ENCODE assay signal across 8 cellular contexts in the genomic region with DNA sequence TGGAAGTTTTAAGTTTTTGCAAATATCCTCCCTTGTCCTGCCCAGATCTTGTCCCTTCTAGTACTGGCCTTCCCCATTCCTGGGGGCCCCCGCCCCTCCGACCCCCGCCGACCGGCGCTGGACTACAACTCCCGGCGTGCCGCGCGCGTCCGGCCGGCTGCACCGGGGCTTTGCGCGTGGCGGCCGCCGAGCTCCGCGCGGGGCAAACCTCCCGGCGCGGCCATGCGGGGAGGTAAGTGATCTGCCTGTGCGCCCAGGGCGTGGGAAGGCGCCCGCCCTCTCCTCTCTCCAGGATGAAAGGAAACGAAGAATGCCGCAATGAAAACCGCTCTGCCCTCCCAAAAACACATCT. TPM values are rescaled to one million over a fixed set of nuclear protein-coding genes. Genes with fewer than 3 reads are reported as not detected.
DNase-seq lines count a peak whose midpoint lies in the region; ATAC-seq and TF ChIP-seq lines count a peak whose summit lies in the region.

No MANE protein-coding gene starts in this region.

- in situ Hi-C loops in G401 (cut with HindIII; ENCODE audit: low sequenced_read_pairs) (no loop called here), astrocyte of the cerebellum (cut with HindIII; ENCODE audit: low sequenced_read_pairs) (no loop called here)

- no peak for TF ChIP-seq CTCF in astrocyte of the cerebellum (IDR thresholded peaks at IDR 0.05; ENCODE audit: low read depth, low read length, missing control alignments)

- DNase-seq in G401 (ENCODE audit: low spot score) (peak; percentile 56), HS-27A (ENCODE audit: low read depth) (peak; percentile 19), T-helper 2 cell (peak in 4 of 5 experiments; percentile 4 to 61 (median 20)), astrocyte of the cerebellum (ENCODE audit: low read depth) (no peak), hepatic stellate cell (ENCODE audit: low spot score) (peak; percentile 53), putamen (ENCODE audit: low spot score) (peak; percentile 75), cortex of kidney (lab: John Stamatoyannopoulos, UW) (no peak)

- peak; percentile 71 for ATAC-seq in GM21367 (IDR thresholded peaks at IDR 0.05; ENCODE audit: unreplicated experiment)

- peak overlapping the region; percentile 88 for H3K4me3 ChIP-seq in astrocyte of the cerebellum (ENCODE audit: low read depth, low read length)

RNA-seq across cellular contexts. Expression of gene SAMD13, which starts 3.2 kb away (rescaled TPM):
- not detected in 2 replicates for total RNA-seq in G401 (2014; rRNA removed; shearing (Covaris generic))

Comparison
In these comparisons a context has a peak if more than half of its experiments do, and no peak if none do; other contexts are left out.
1. DNase-seq: peak in G401 (single experiment), HS-27A (single experiment), T-helper 2 cell (4 of 5), hepatic stellate cell (single experiment) and putamen (single experiment); none in astrocyte of the cerebellum (single experiment) and cortex of kidney (single experiment).